In genomic region chr6:41748102-41748477, GRCh38 we compare ENCODE assay signal across 1 cellular context.
A peak's percentile ranks its signal among the peaks of the same experiment; 100 is the strongest.
TF ChIP-seq lines count a peak whose summit lies in the region.

No MANE protein-coding gene starts in this region.

TF ChIP-seq in HepG2, 621 proteins besides CTCF, POLR2A, EP300 and RAD21 (continued from another document):
- TF ChIP-seq STAT6 (CRISPR knock-in tag; IDR thresholded peaks at IDR 0.05; ENCODE audit: borderline replicate concordance) (no peak), ZNF446 (CRISPR knock-in tag; IDR thresholded peaks at IDR 0.05) (no peak), SP1 (IDR thresholded peaks at IDR 0.05) (no peak), SP1 (CRISPR knock-in tag; IDR thresholded peaks at IDR 0.05) (no peak), ADNP (CRISPR knock-in tag; IDR thresholded peaks at IDR 0.05) (no peak), POLR2G (IDR thresholded peaks at IDR 0.05; ENCODE audit: low read depth, low read length) (peak; percentile 61; the same call in 1 of the 2 replicates), FOSL1 (CRISPR knock-in tag; IDR thresholded peaks at IDR 0.05; ENCODE audit: borderline replicate concordance) (no peak), MAFF (IDR thresholded peaks at IDR 0.05; ENCODE audit: low read depth, low read length) (no peak), SIX4 (CRISPR knock-in tag; IDR thresholded peaks at IDR 0.05) (no peak), PREB (CRISPR knock-in tag; IDR thresholded peaks at IDR 0.05) (no peak), AKAP8 (CRISPR knock-in tag; IDR thresholded peaks at IDR 0.05) (0 out of 2 replicates have a peak, but pooled peaks have one; percentile 8), ATF2 (CRISPR knock-in tag; IDR thresholded peaks at IDR 0.05) (no peak), ZNF572 (CRISPR knock-in tag; IDR thresholded peaks at IDR 0.05) (no peak), HMG20B (CRISPR knock-in tag; conservative IDR thresholded peaks at IDR 0.05) (no peak), MTF2 (CRISPR knock-in tag; IDR thresholded peaks at IDR 0.05; ENCODE audit: borderline replicate concordance) (no peak), SMAD9 (CRISPR knock-in tag; IDR thresholded peaks at IDR 0.05) (0 out of 2 replicates have a peak, but pooled peaks have one; percentile 10), NR3C1 (CRISPR knock-in tag; IDR thresholded peaks at IDR 0.05) (no peak), ZNF275 (CRISPR knock-in tag; IDR thresholded peaks at IDR 0.05; ENCODE audit: borderline replicate concordance) (no peak), ZNF44 (CRISPR knock-in tag; IDR thresholded peaks at IDR 0.05) (0 out of 2 replicates have a peak, but pooled peaks have one; percentile 17), CEBPG (CRISPR knock-in tag; IDR thresholded peaks at IDR 0.05) (no peak), ZNF496 (CRISPR knock-in tag; IDR thresholded peaks at IDR 0.05; ENCODE audit: insufficient replicate concordance) (no peak), MAFG (CRISPR knock-in tag; IDR thresholded peaks at IDR 0.05) (no peak), SP5 (CRISPR knock-in tag; IDR thresholded peaks at IDR 0.05; ENCODE audit: borderline replicate concordance, low read depth) (no peak), ZMAT5 (CRISPR knock-in tag; IDR thresholded peaks at IDR 0.05; ENCODE audit: borderline replicate concordance, low read depth) (no peak), MYNN (CRISPR knock-in tag; IDR thresholded peaks at IDR 0.05; ENCODE audit: low read depth) (no peak), KLF12 (CRISPR knock-in tag; IDR thresholded peaks at IDR 0.05; ENCODE audit: borderline replicate concordance) (no peak), POGZ (CRISPR knock-in tag; IDR thresholded peaks at IDR 0.05) (no peak), PLRG1 (conservative IDR thresholded peaks at IDR 0.05) (no peak), SALL1 (CRISPR knock-in tag; IDR thresholded peaks at IDR 0.05) (0 out of 2 replicates have a peak, but pooled peaks have one; percentile 10), ISL2 (CRISPR knock-in tag; IDR thresholded peaks at IDR 0.05) (no peak), ZNF776 (CRISPR knock-in tag; IDR thresholded peaks at IDR 0.05) (no peak), PRDM4 (CRISPR knock-in tag; IDR thresholded peaks at IDR 0.05; ENCODE audit: borderline replicate concordance) (no peak), NFIC (IDR thresholded peaks at IDR 0.05; ENCODE audit: low read length) (no peak), MLLT10 (CRISPR knock-in tag; IDR thresholded peaks at IDR 0.05) (no peak), IRF1 (CRISPR knock-in tag; IDR thresholded peaks at IDR 0.05; ENCODE audit: low read depth) (no peak), ZFAT (CRISPR knock-in tag; conservative IDR thresholded peaks at IDR 0.05) (no peak), REXO4 (CRISPR knock-in tag; IDR thresholded peaks at IDR 0.05; ENCODE audit: borderline replicate concordance) (no peak), ZBTB3 (CRISPR knock-in tag; IDR thresholded peaks at IDR 0.05; ENCODE audit: borderline replicate concordance, low read depth) (no peak), AGO2 (optimal IDR thresholded peaks at IDR 0.05; ENCODE audit: low read depth, low read length) (peak; percentile 40), ZNF335 (CRISPR knock-in tag; IDR thresholded peaks at IDR 0.05) (0 out of 2 replicates have a peak, but pooled peaks have one; percentile 16), HNRNPK (IDR thresholded peaks at IDR 0.05; ENCODE audit: low read depth, low read length, poor library complexity, severe bottlenecking) (peak; percentile 44), ZFP91 (CRISPR knock-in tag; IDR thresholded peaks at IDR 0.05; ENCODE audit: borderline replicate concordance) (no peak), ZNF781 (CRISPR knock-in tag; IDR thresholded peaks at IDR 0.05; ENCODE audit: borderline replicate concordance, not compliant biosample characterization) (no peak), MEF2D (CRISPR knock-in tag; IDR thresholded peaks at IDR 0.05) (no peak), ZBTB7A (CRISPR knock-in tag; IDR thresholded peaks at IDR 0.05) (no peak), ARHGAP35 (CRISPR knock-in tag; IDR thresholded peaks at IDR 0.05; ENCODE audit: borderline replicate concordance) (no peak), RFX3 (CRISPR knock-in tag; IDR thresholded peaks at IDR 0.05) (no peak), NBN (conservative IDR thresholded peaks at IDR 0.05) (no peak), ZNF567 (CRISPR knock-in tag; IDR thresholded peaks at IDR 0.05; ENCODE audit: borderline replicate concordance) (0 out of 2 replicates have a peak, but pooled peaks have one; percentile 12), RARG (CRISPR knock-in tag; IDR thresholded peaks at IDR 0.05; ENCODE audit: low read depth) (no peak), ATF7-NPFF (CRISPR knock-in tag; IDR thresholded peaks at IDR 0.05; ENCODE audit: low read depth) (no peak), PHF8 (CRISPR knock-in tag; IDR thresholded peaks at IDR 0.05) (no peak), ZNF772 (CRISPR knock-in tag; IDR thresholded peaks at IDR 0.05) (peak; percentile 29; the same call in 1 of the 2 replicates), IRX3 (CRISPR knock-in tag; IDR thresholded peaks at IDR 0.05; ENCODE audit: borderline replicate concordance, low read depth) (0 out of 2 replicates have a peak, but pooled peaks have one; percentile 38), ZNF558 (CRISPR knock-in tag; IDR thresholded peaks at IDR 0.05; ENCODE audit: borderline replicate concordance) (no peak), ZNF792 (CRISPR knock-in tag; IDR thresholded peaks at IDR 0.05) (0 out of 2 replicates have a peak, but pooled peaks have one; percentile 5)
